ENCODE assay signal across 21 cellular contexts in genomic region chr14:31461545-31461944, GRCh38. TPM values are rescaled to one million over a fixed set of nuclear protein-coding genes. Genes with fewer than 3 reads are reported as not detected.
DNase-seq lines count a peak whose midpoint lies in the region; FAIRE-seq and TF ChIP-seq lines count a peak whose summit lies in the region.
"Had no signal": no experiment of that assay in that cellular context is flagged by ENCODE, and none has a peak within 500 bp of the region (broad histone marks: within the 10 kb centered on the region; RNA-seq: fewer than 3 reads in every experiment).

No MANE protein-coding gene starts in this region.

- H2BK5ac ChIP-seq in H1 (ENCODE audit: low read depth, low read length) (no peak overlapping the region), neuronal stem cell (ENCODE audit: low read length) (no peak overlapping the region)

- no peak overlapping the region for H3K27ac ChIP-seq in BLaER1
- H3K27ac ChIP-seq in H1 (ENCODE audit: low read depth, low read length): no peak overlapping the region
- H3K27ac ChIP-seq in neuronal stem cell (replicated peaks; ENCODE audit: low read length): no peak overlapping the region
- no peak overlapping the region for H3K27ac ChIP-seq in testis
- H3K27ac ChIP-seq: A549, C4-2B, SJCRH30 had no signal

- CTCF ChIA-PET in H1 (lab: Charles Lee; ENCODE audit: partially characterized antibody): no interaction called here
- CTCF ChIA-PET in HEK293T (lab: Yijun Ruan, JAX): no interaction called here

- TF ChIP-seq POLR2A in H1 (IDR thresholded peaks at IDR 0.05; ENCODE audit: control extremely low read depth in 1 of 2, low read depth in 2 of 2, low read length in 2 of 2) (no peak), testis (IDR thresholded peaks at IDR 0.05) (no peak), erythroblast (IDR thresholded peaks at IDR 0.05; ENCODE audit: low read length) (no peak)

- no peak for TF ChIP-seq RAD21 in H1 (IDR thresholded peaks at IDR 0.05 in 1 of 2, conservative IDR thresholded peaks at IDR 0.05 in 1 of 2; ENCODE audit: low read depth in 2 of 2, low read length in 2 of 2)

- DNase-seq in H1 (ENCODE audit: low read depth in 1 of 2, low spot score in 2 of 2) (no peak), neuronal stem cell (ENCODE audit: low spot score) (no peak), HEK293T (ENCODE audit: extremely low spot score) (no peak), testis (no peak), erythroblast (lab: John Stamatoyannopoulos, UW) (no peak)
- DNase-seq in activated T-cell treated with anti-CD3 and anti-CD28 coated beads, Interleukin-2, amount 50 U/mL, for 24 hours: no peak
- DNase-seq: DMS79, Kasumi-1, MM.1S, NCI-H1092, NCI-H2081, NCI-H510A, NCI-H774, SJCRH30 had no signal

- peaks cover 3% of the 10 kb centered on the region for H3K23me2 ChIP-seq in H1 (ENCODE audit: low read depth, low read length)

- H3K9ac ChIP-seq in BLaER1 (no peak overlapping the region), Loucy (ENCODE audit: low read depth, low read length, poor library complexity, severe bottlenecking) (no peak overlapping the region), H1 (replicated peaks in 1 of 4; ENCODE audit: extremely low read depth in 1 of 4, low read depth in 3 of 4, low read length in 3 of 4) (no peak overlapping the region), neuronal stem cell (ENCODE audit: low read depth, low read length, poor library complexity) (no peak overlapping the region)

- TF ChIP-seq CTCF in Loucy (conservative IDR thresholded peaks at IDR 0.05; ENCODE audit: low read length): no peak
- no peak for TF ChIP-seq CTCF in H1 (IDR thresholded peaks at IDR 0.05; ENCODE audit: control extremely low read depth in 1 of 3, insufficient read depth in 1 of 3, low read depth in 1 of 3, low read length in 3 of 3)
- no peak for TF ChIP-seq CTCF in testis (IDR thresholded peaks at IDR 0.05)

- H3K18ac ChIP-seq in H1 (ENCODE audit: extremely low read depth, low read length): no peak overlapping the region
- H3K18ac ChIP-seq in neuronal stem cell (ENCODE audit: low read length): no peak overlapping the region

- H3K36me3 ChIP-seq in BLaER1 (no peaks in the 10 kb centered on the region), Loucy (ENCODE audit: insufficient read depth, low read length) (no peaks in the 10 kb centered on the region), H1 (ENCODE audit: control insufficient read depth in 2 of 4, insufficient read depth in 4 of 4, low read length in 3 of 4) (no peaks in the 10 kb centered on the region), neuronal stem cell (replicated peaks in 1 of 2; ENCODE audit: control insufficient read depth in 2 of 2, insufficient read depth in 2 of 2, low read length in 2 of 2) (no peaks in the 10 kb centered on the region), testis (ENCODE audit: low read depth, missing control alignments) (no peaks in the 10 kb centered on the region)
- H3K36me3 ChIP-seq: HAP-1, SJCRH30 had no signal

- H3K9me3 ChIP-seq in BLaER1 (no peaks in the 10 kb centered on the region), Loucy (ENCODE audit: insufficient read depth, low read depth, low read length) (no peaks in the 10 kb centered on the region), H1 (ENCODE audit: insufficient read depth in 2 of 2, low read depth in 1 of 2, low read length in 1 of 2) (no peaks in the 10 kb centered on the region; a peak in 1 of 4 replicates), neuronal stem cell (replicated peaks in 1 of 2; ENCODE audit: control insufficient read depth in 2 of 2, insufficient read depth in 1 of 2, low read depth in 1 of 2, low read length in 2 of 2) (no peaks in the 10 kb centered on the region), testis (no peaks in the 10 kb centered on the region)
- H3K9me3 ChIP-seq: A549, HAP-1, SJCRH30 had no signal

- FAIRE-seq in H1 (lab: Jason Lieb, UNC): no peak
- FAIRE-seq: A549, D721Med, HTR-8/SVneo had no signal

- no peak overlapping the region for H3K14ac ChIP-seq in H1 (ENCODE audit: insufficient read length)
- H3K14ac ChIP-seq in neuronal stem cell (ENCODE audit: low read length): no peak overlapping the region

- H3K4me2 ChIP-seq in BLaER1 (peak overlapping the region; percentile 45; the same call in 1 of the 2 replicates), Loucy (ENCODE audit: low read depth, low read length, poor library complexity, severe bottlenecking) (no peak overlapping the region), H1 (ENCODE audit: insufficient read depth in 1 of 2, low read depth in 2 of 2, low read length in 2 of 2) (no peak overlapping the region), neuronal stem cell (ENCODE audit: insufficient read depth, low read length, poor library complexity, severe bottlenecking) (no peak overlapping the region)
- H3K4me2 ChIP-seq: A549 had no signal

- H2BK12ac ChIP-seq in H1 (ENCODE audit: low read depth, low read length) (no peak overlapping the region), neuronal stem cell (ENCODE audit: low read length) (no peak overlapping the region)

- no peaks in the 10 kb centered on the region for H3K9me3 Mint-ChIP-seq in activated T-cell treated with anti-CD3 and anti-CD28 coated beads, Interleukin-2, amount 50 U/mL, for 24 hours

- H4K8ac ChIP-seq in H1 (ENCODE audit: extremely low read depth, insufficient read depth, low read length): no peak overlapping the region
- no peak overlapping the region for H4K8ac ChIP-seq in neuronal stem cell (ENCODE audit: low read depth, low read length)

- H3K27me3 ChIP-seq in BLaER1 (no peaks in the 10 kb centered on the region), Loucy (ENCODE audit: insufficient read depth, low read length, poor library complexity, severe bottlenecking) (no peaks in the 10 kb centered on the region), H1 (replicated peaks in 1 of 4; ENCODE audit: control insufficient read depth in 3 of 4, extremely low read depth in 1 of 4, insufficient read depth in 3 of 4, low read length in 3 of 4) (no peaks in the 10 kb centered on the region), neuronal stem cell (ENCODE audit: control insufficient read depth in 3 of 3, insufficient read depth in 3 of 3, low read depth in 1 of 3, low read length in 3 of 3) (no peaks in the 10 kb centered on the region), testis (no peaks in the 10 kb centered on the region)
- H3K27me3 ChIP-seq: SJCRH30 had no signal

- H2AK5ac ChIP-seq in H1 (ENCODE audit: low read depth, low read length) (no peak overlapping the region), neuronal stem cell (ENCODE audit: low read depth, low read length) (no peak overlapping the region)

- H3K27me3 Mint-ChIP-seq in activated T-cell treated with anti-CD3 and anti-CD28 coated beads, Interleukin-2, amount 50 U/mL, for 24 hours: no peaks in the 10 kb centered on the region

- H4K20me1 ChIP-seq in BLaER1 (no peaks in the 10 kb centered on the region), Loucy (ENCODE audit: insufficient read depth, low read length, poor library complexity, severe bottlenecking) (no peaks in the 10 kb centered on the region), H1 (replicated peaks in 1 of 2; ENCODE audit: control insufficient read depth in 1 of 2, insufficient read depth in 2 of 2, low read length in 2 of 2) (no peaks in the 10 kb centered on the region)

- H3K23ac ChIP-seq in H1 (ENCODE audit: insufficient read length) (no peak overlapping the region), neuronal stem cell (ENCODE audit: low read depth, low read length, poor library complexity) (no peak overlapping the region)

- no peaks in the 10 kb centered on the region for H3K9me2 ChIP-seq in Loucy (replicated peaks; ENCODE audit: low read depth, low read length)

- no peak overlapping the region for H2BK15ac ChIP-seq in H1 (ENCODE audit: low read length)
- no peak overlapping the region for H2BK15ac ChIP-seq in neuronal stem cell (ENCODE audit: low read length)

- H3K79me1 ChIP-seq in H1 (ENCODE audit: low read depth, low read length): no peaks in the 10 kb centered on the region
- H3K79me1 ChIP-seq in neuronal stem cell (ENCODE audit: low read depth, low read length): no peaks in the 10 kb centered on the region

- H3K4me3 ChIP-seq in BLaER1 (no peak overlapping the region), Loucy (ENCODE audit: low read length, poor library complexity, severe bottlenecking) (no peak overlapping the region), H1 (ENCODE audit: extremely low read depth in 1 of 4, insufficient read depth in 2 of 4, low read depth in 3 of 4, low read length in 4 of 4) (no peak overlapping the region), neuronal stem cell (ENCODE audit: low read length in 2 of 2) (no peak overlapping the region), testis (no peak overlapping the region)
- H3K4me3 ChIP-seq: A549, HAP-1, SJCRH30 had no signal

- H4K5ac ChIP-seq in H1 (ENCODE audit: insufficient read length, low read depth, low read length): no peak overlapping the region

- intact Hi-C loops in testis (cut with DNase I; ENCODE audit: low total_unique reads): no loop called here

- H3K79me2 ChIP-seq in Loucy (ENCODE audit: insufficient read depth, low read length) (peaks cover 7% of the 10 kb centered on the region), H1 (ENCODE audit: control insufficient read depth in 1 of 2, insufficient read depth in 2 of 2, low read length in 2 of 2) (no peaks in the 10 kb centered on the region)

- WGBS in H1 (ENCODE audit: extremely low coverage in 1 of 2, insufficient coverage in 1 of 2, insufficient read length in 1 of 2, insufficient replicate concordance in 2 of 2, low coverage in 1 of 2, low lambda C conversion rate in 2 of 2, missing lambda C conversion rate in 1 of 2), 2 experiments: 90 to 100% methylated on average over 1 to 3 of the region's 3 CpGs
- 100% methylated on average over 1 of the region's 3 CpGs for WGBS in neuronal stem cell (ENCODE audit: extremely low coverage in 2 of 2, insufficient read length in 2 of 2, insufficient replicate concordance in 1 of 2), 2 donors
- WGBS in testis, 2 donors: 90 to 96% methylated on average over 3 of the region's 3 CpGs

- H3K27ac Mint-ChIP-seq in activated T-cell treated with anti-CD3 and anti-CD28 coated beads, Interleukin-2, amount 50 U/mL, for 24 hours: no peak overlapping the region

- no peak overlapping the region for H3K56ac ChIP-seq in H1 (replicated peaks; ENCODE audit: insufficient read length, low read depth, low read length)

- H2AFZ ChIP-seq in Loucy (ENCODE audit: low read length) (peak overlapping the region; percentile 63), H1 (ENCODE audit: low read length) (peak overlapping the region; percentile 95), neuronal stem cell (ENCODE audit: low read length) (peak overlapping the region; percentile 74)

- no peak overlapping the region for H3K4me3 Mint-ChIP-seq in activated T-cell treated with anti-CD3 and anti-CD28 coated beads, Interleukin-2, amount 50 U/mL, for 24 hours

- peaks cover 7% of the 10 kb centered on the region for H3K36me3 Mint-ChIP-seq in activated T-cell treated with anti-CD3 and anti-CD28 coated beads, Interleukin-2, amount 50 U/mL, for 24 hours (ENCODE audit: low read depth)

- H3F3A ChIP-seq in Loucy (ENCODE audit: low read depth): no peaks in the 10 kb centered on the region

- POLR2A ChIA-PET in H1 (lab: Charles Lee; ENCODE audit: partially characterized antibody): interaction anchor here (1.2 kb wide), 1 partner anchor 41 kb away, joined by 3 read pairs; the partner anchor contains the start of gene HEATR5A
- POLR2A ChIA-PET in HEK293T (lab: Yijun Ruan, JAX): no interaction called here

- H2BK120ac ChIP-seq in H1 (replicated peaks; ENCODE audit: low read depth, low read length): no peak overlapping the region
- H2BK120ac ChIP-seq in neuronal stem cell (ENCODE audit: low read depth, low read length): no peak overlapping the region

- peaks cover 18% of the 10 kb centered on the region for H3K4me1 ChIP-seq in BLaER1
- H3K4me1 ChIP-seq in Loucy (ENCODE audit: insufficient read depth, low read length, poor library complexity, severe bottlenecking): peaks cover 9% of the 10 kb centered on the region
- peaks cover 0 to 5% (median 2%) of the 10 kb centered on the region in 4 experiments; a peak in 2 of 7 replicates for H3K4me1 ChIP-seq in H1 (replicated peaks in 1 of 4; ENCODE audit: control insufficient read depth in 3 of 4, insufficient read depth in 4 of 4, low read length in 3 of 4)
- peaks cover 0 to 10% of the 10 kb centered on the region in 2 donors for H3K4me1 ChIP-seq in neuronal stem cell (ENCODE audit: control insufficient read depth in 2 of 2, insufficient read depth in 1 of 2, low read depth in 1 of 2, low read length in 2 of 2)
- peaks cover 7% of the 10 kb centered on the region for H3K4me1 ChIP-seq in testis

- H3K4ac ChIP-seq in H1 (replicated peaks; ENCODE audit: insufficient read length, low read depth, low read length): no peak overlapping the region
- H3K4ac ChIP-seq in neuronal stem cell (ENCODE audit: low read length): no peak overlapping the region

- no peak for TF ChIP-seq EP300 in H1 (IDR thresholded peaks at IDR 0.05; ENCODE audit: borderline replicate concordance in 1 of 2, low read depth in 2 of 2, low read length in 2 of 2)

- no peak overlapping the region for H2BK20ac ChIP-seq in H1 (ENCODE audit: low read length)

- no peak overlapping the region for H4K91ac ChIP-seq in H1 (replicated peaks; ENCODE audit: insufficient read length, low read length)
- no peak overlapping the region for H4K91ac ChIP-seq in neuronal stem cell (ENCODE audit: low read depth, low read length, poor library complexity)

- peaks cover 18% of the 10 kb centered on the region for H3K4me1 Mint-ChIP-seq in activated T-cell treated with anti-CD3 and anti-CD28 coated beads, Interleukin-2, amount 50 U/mL, for 24 hours (ENCODE audit: low read depth)

RNA-seq across cellular contexts. Expression of gene DTD2, which starts 4.2 kb away (rescaled TPM):
- total RNA-seq in H1 (2021; fragmentation: NEBNext Ultra II Directional; extraction: Animal tissue kit (Norgen Biotek cat#: 25700)): 19.5 and 24.4 TPM in 2 replicates
- polyA plus RNA-seq in H1 (2011; rRNA removed) (12.0 and 18.2 TPM in 2 replicates), testis (ENCODE audit: insufficient read depth, low read depth, low replicate concordance) (16.5 TPM)
- 16.7 TPM for polyA plus RNA-seq in H1 (2011; cell fraction: cytosol; rRNA removed)
- 7.1 TPM for polyA plus RNA-seq in H1 (2011; cell fraction: nucleus; rRNA removed)
- 8.0 to 10.6 TPM (median 10.5 TPM) in 4 replicates for polyA plus RNA-seq in H1 (2012, experiment 1 of 2)
- 5.8 TPM for polyA plus RNA-seq in H1 (2012, experiment 2 of 2)
- 12.8 TPM for polyA plus RNA-seq in H1 (2013, experiment 1 of 2)
- 13.8 TPM for polyA plus RNA-seq in H1 (2013, experiment 2 of 2)
- polyA minus RNA-seq in H1 (2011; rRNA and poly(A)+ RNA removed): 7.7 and 8.4 TPM in 2 replicates
- polyA minus RNA-seq in H1 (2011; cell fraction: cytosol; rRNA and poly(A)+ RNA removed): 11.0 TPM
- 14.8 TPM for polyA minus RNA-seq in H1 (2011; cell fraction: nucleus; rRNA and poly(A)+ RNA removed)
- polyA plus RNA-seq in neuronal stem cell (2013, experiment 1 of 2): 7.0 TPM
- polyA plus RNA-seq in neuronal stem cell (2013, experiment 2 of 2): 6.9 TPM
- 10 to 100 TPM; 56.7 to 64.9 TPM for total RNA-seq in testis

RNA-seq across cellular contexts. Expression of gene GPR33, which starts 26.3 kb away (rescaled TPM):
- total RNA-seq in H1 (2021; fragmentation: NEBNext Ultra II Directional; extraction: Animal tissue kit (Norgen Biotek cat#: 25700)): not detected in 2 replicates
- not detected in 2 replicates for polyA plus RNA-seq in H1 (2011; rRNA removed)
- not detected for polyA plus RNA-seq in H1 (2011; cell fraction: cytosol; rRNA removed)
- not detected for polyA plus RNA-seq in H1 (2011; cell fraction: nucleus; rRNA removed)
- polyA plus RNA-seq in H1 (2012, experiment 1 of 2): not detected in 4 replicates
- polyA plus RNA-seq in H1 (2012, experiment 2 of 2): not detected
- not detected for polyA plus RNA-seq in H1 (2013, experiment 1 of 2)
- not detected for polyA plus RNA-seq in H1 (2013, experiment 2 of 2)
- not detected in 2 replicates for polyA minus RNA-seq in H1 (2011; rRNA and poly(A)+ RNA removed)
- polyA minus RNA-seq in H1 (2011; cell fraction: cytosol; rRNA and poly(A)+ RNA removed): not detected
- not detected for polyA minus RNA-seq in H1 (2011; cell fraction: nucleus; rRNA and poly(A)+ RNA removed)
- not detected for polyA plus RNA-seq in neuronal stem cell (2013, experiment 1 of 2)
- not detected for polyA plus RNA-seq in neuronal stem cell (2013, experiment 2 of 2)
- under 1 TPM in 1 of 2 donors, not detected in 1; 0.24 TPM for total RNA-seq in testis
- not detected for polyA plus RNA-seq in testis (ENCODE audit: insufficient read depth, low read depth, low replicate concordance)
- total RNA-seq: SJCRH30 had no signal
- polyA plus RNA-seq: A549 had no signal

RNA-seq across cellular contexts. Expression of gene HEATR5A, which starts 41.2 kb away (rescaled TPM):
- total RNA-seq in H1 (2021; fragmentation: NEBNext Ultra II Directional; extraction: Animal tissue kit (Norgen Biotek cat#: 25700)): 36.2 and 37.8 TPM in 2 replicates
- polyA plus RNA-seq in H1 (2011; rRNA removed) (6.7 and 9.0 TPM in 2 replicates), testis (ENCODE audit: insufficient read depth, low read depth, low replicate concordance) (19.6 TPM)
- polyA plus RNA-seq in H1 (2011; cell fraction: cytosol; rRNA removed): 11.2 TPM
- polyA plus RNA-seq in H1 (2011; cell fraction: nucleus; rRNA removed): 7.4 TPM
- polyA plus RNA-seq in H1 (2012, experiment 1 of 2): 13.8 to 25.0 TPM (median 15.4 TPM) in 4 replicates
- polyA plus RNA-seq in H1 (2012, experiment 2 of 2): 24.2 TPM
- polyA plus RNA-seq in H1 (2013, experiment 1 of 2): 20.3 TPM
- polyA plus RNA-seq in H1 (2013, experiment 2 of 2): 17.4 TPM
- 39.1 and 50.2 TPM in 2 replicates for polyA minus RNA-seq in H1 (2011; rRNA and poly(A)+ RNA removed)
- polyA minus RNA-seq in H1 (2011; cell fraction: cytosol; rRNA and poly(A)+ RNA removed): 14.5 TPM
- polyA minus RNA-seq in H1 (2011; cell fraction: nucleus; rRNA and poly(A)+ RNA removed): 29.0 TPM
- 15.9 TPM for polyA plus RNA-seq in neuronal stem cell (2013, experiment 1 of 2)
- polyA plus RNA-seq in neuronal stem cell (2013, experiment 2 of 2): 15.6 TPM
- total RNA-seq in testis: 10 to 100 TPM; 33.0 to 39.8 TPM
